25 cellular contexts compared by ENCODE assay signal in the genomic region with DNA sequence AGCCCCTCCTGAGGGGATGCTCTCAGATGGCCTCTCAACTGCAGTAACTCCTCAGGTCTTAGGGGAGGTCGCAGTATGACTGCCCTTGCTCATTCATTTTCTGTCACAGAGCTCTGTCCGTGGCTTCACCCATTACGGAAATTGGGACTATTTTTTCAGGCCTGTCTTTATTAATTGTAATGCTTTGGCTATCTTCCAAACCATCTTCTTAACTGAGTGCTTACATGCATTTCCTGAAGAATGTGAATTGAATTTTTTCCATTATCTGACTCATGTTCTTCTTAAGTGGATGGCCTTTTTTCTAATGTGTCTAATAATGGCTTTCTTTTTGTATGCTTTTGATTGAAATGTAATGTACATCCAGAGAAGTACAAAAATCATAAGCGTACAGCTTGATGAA. TPM values are rescaled to one million over a fixed set of nuclear protein-coding genes. Genes with fewer than 3 reads are reported as not detected.
"Had no signal": no experiment of that assay in that cellular context is flagged by ENCODE, and none has a peak within 500 bp of the region (broad histone marks: within the 10 kb centered on the region; RNA-seq: fewer than 3 reads in every experiment).

No MANE protein-coding gene starts in this region.

- H3K36me3 ChIP-seq: esophagus muscularis mucosa, gastroesophageal sphincter, right lobe of liver, tibial nerve had no signal

- H3K27me3 ChIP-seq: esophagus muscularis mucosa, gastroesophageal sphincter, right lobe of liver, testis, tibial nerve had no signal

- ATAC-seq: gastroesophageal sphincter; left cardiac atrium; left ventricle myocardium superior; naive thymus-derived CD4-positive, alpha-beta T cell; psoas muscle; right lobe of liver; stimulated activated memory B cell treated with anti-CD40 and anti-IgM and Interleukin-4, amounts not matched to agents 10 μg/mL and 1 μg/mL and 100 μg/mL, for 72 hours had no signal

- DNase-seq: dorsolateral prefrontal cortex; effector CD8-positive, alpha-beta T cell; glutamatergic neuron; immature natural killer cell; kidney; left cardiac atrium; left ventricle myocardium superior; naive thymus-derived CD4-positive, alpha-beta T cell; nephron progenitor cell; psoas muscle; retina; right lobe of liver; stimulated activated CD4-positive, alpha-beta T cell treated with anti-CD3 and anti-CD28 coated beads, Interleukin-15, amount 100 ng/mL, for 24 hours; stimulated activated CD4-positive, alpha-beta T cell treated with anti-CD3 and anti-CD28 coated beads, Interleukin-1b, Interleukin-23, amount 100 ng/mL, for 48 hours; stimulated activated CD4-positive, alpha-beta T cell treated with anti-CD3 and anti-CD28 coated beads, Interleukin-4, amount 100 ng/mL, for 24 hours; testis had no signal

- H3K4me3 ChIP-seq: coronary artery, dorsolateral prefrontal cortex, esophagus muscularis mucosa, gastroesophageal sphincter, lung, psoas muscle, right lobe of liver, testis, tibial nerve had no signal

- FAIRE-seq: kidney had no signal

RNA-seq across cellular contexts. Expression of a gene that starts 36.4 kb away (rescaled TPM):
- total RNA-seq: fibroblast of villous mesenchyme; mesenteric fat pad; naive thymus-derived CD4-positive, alpha-beta T cell; osteoblast; psoas muscle had no signal
